In genomic region chr1:33442141-33442540, GRCh38 we compare ENCODE assay signal across 1 cellular context.
TF ChIP-seq lines count a peak whose summit lies in the region.

No MANE protein-coding gene starts in this region.

TF ChIP-seq in IMR-90, 13 proteins besides CTCF, POLR2A, EP300 and RAD21:
- TF ChIP-seq RFX5 (IDR thresholded peaks at IDR 0.05; ENCODE audit: low read depth, low read length): no peak
- no peak for TF ChIP-seq BHLHE40 (IDR thresholded peaks at IDR 0.05; ENCODE audit: low read depth, low read length)
- no peak for TF ChIP-seq USF2 (IDR thresholded peaks at IDR 0.05; ENCODE audit: low read depth, low read length)
- no peak for TF ChIP-seq FOS (IDR thresholded peaks at IDR 0.05; ENCODE audit: low read depth, low read length)
- TF ChIP-seq ELK1 (IDR thresholded peaks at IDR 0.05; ENCODE audit: borderline replicate concordance, low read depth, low read length): no peak
- TF ChIP-seq NFE2L2 (IDR thresholded peaks at IDR 0.05; ENCODE audit: low read depth, low read length): no peak
- no peak for TF ChIP-seq RCOR1 (IDR thresholded peaks at IDR 0.05; ENCODE audit: insufficient replicate concordance, low read length)
- no peak for TF ChIP-seq MAFK (IDR thresholded peaks at IDR 0.05; ENCODE audit: low read depth, low read length)
- TF ChIP-seq MAZ (IDR thresholded peaks at IDR 0.05; ENCODE audit: borderline replicate concordance, low read depth, low read length): no peak
- no peak for TF ChIP-seq MXI1 (IDR thresholded peaks at IDR 0.05; ENCODE audit: borderline replicate concordance, low read depth, low read length)
- TF ChIP-seq CHD1 (IDR thresholded peaks at IDR 0.05; ENCODE audit: low read depth, low read length): no peak
- no peak for TF ChIP-seq SMC3 (IDR thresholded peaks at IDR 0.05; ENCODE audit: low read depth, low read length)
- no peak for TF ChIP-seq CEBPB (IDR thresholded peaks at IDR 0.05; ENCODE audit: low read depth, low read length)
